Comparison of ENCODE assay signal across 7 cellular contexts in genomic region chr6:106627760-106628159, GRCh38. TPM values are rescaled to one million over a fixed set of nuclear protein-coding genes. Genes with fewer than 3 reads are reported as not detected.
DNase-seq lines count a peak whose midpoint lies in the region; ATAC-seq and TF ChIP-seq lines count a peak whose summit lies in the region.
"Not testable (repeated sequence)": the region's sequence is repeated elsewhere in the genome, so short reads cannot be mapped to it uniquely, and the experiment has no call there.

No MANE protein-coding gene starts in this region.

- intact Hi-C loops in left colon (cut with DNase I, micrococcal nuclease) = not testable (repeated sequence)

- H3K9ac ChIP-seq in trophoblast cell (ENCODE audit: low read length) = not testable (repeated sequence)

- not testable (repeated sequence) for H3K18ac ChIP-seq in trophoblast cell (ENCODE audit: low read length)

- H3K4me3 Mint-ChIP-seq in T-helper 1 cell treated with Interleukin-12 subunit alpha and Interleukin-12 subunit beta and Interleukin-4 antibody, amounts not matched to agents 30 μg/mL and 1 μg/mL, for 36 hours = not testable (repeated sequence)
- H3K4me3 Mint-ChIP-seq in activated CD8-positive, alpha-beta T cell treated with anti-CD3 and anti-CD28 coated beads, Interleukin-2, amount 10 ng/mL, durations not matched to agents 7 days and 5 days = peak overlapping the region; percentile 34
- peak overlapping the region; percentile 95 for H3K4me3 Mint-ChIP-seq in activated naive CD8-positive, alpha-beta T cell treated with anti-CD3 and anti-CD28 coated beads for 36 hours

- peak overlapping the region; percentile 81 for H3K4me2 ChIP-seq in DOHH2 (ENCODE audit: low read length)
- not testable (repeated sequence) for H3K4me2 ChIP-seq in trophoblast cell (ENCODE audit: low read length)

- H3K9me3 Mint-ChIP-seq in T-helper 1 cell treated with Interleukin-12 subunit alpha and Interleukin-12 subunit beta and Interleukin-4 antibody, amounts not matched to agents 30 μg/mL and 1 μg/mL, for 36 hours; activated CD8-positive, alpha-beta T cell treated with anti-CD3 and anti-CD28 coated beads, Interleukin-2, amount 10 ng/mL, durations not matched to agents 7 days and 5 days (ENCODE audit: insufficient read depth); activated naive CD8-positive, alpha-beta T cell treated with anti-CD3 and anti-CD28 coated beads for 36 hours: not testable (repeated sequence)

- H3K4me1 Mint-ChIP-seq in T-helper 1 cell treated with Interleukin-12 subunit alpha and Interleukin-12 subunit beta and Interleukin-4 antibody, amounts not matched to agents 30 μg/mL and 1 μg/mL, for 36 hours (ENCODE audit: low read depth) = peaks cover 13% of the 10 kb centered on the region
- peaks cover 34% of the 10 kb centered on the region for H3K4me1 Mint-ChIP-seq in activated CD8-positive, alpha-beta T cell treated with anti-CD3 and anti-CD28 coated beads, Interleukin-2, amount 10 ng/mL, durations not matched to agents 7 days and 5 days (ENCODE audit: low read depth)
- H3K4me1 Mint-ChIP-seq in activated naive CD8-positive, alpha-beta T cell treated with anti-CD3 and anti-CD28 coated beads for 36 hours = peaks cover 24% of the 10 kb centered on the region

- peaks cover 77% of the 10 kb centered on the region for H3K79me2 ChIP-seq in DOHH2 (ENCODE audit: control insufficient read depth, low read length)
- not testable (repeated sequence) for H3K79me2 ChIP-seq in trophoblast cell (ENCODE audit: control insufficient read depth, insufficient read depth, low read length, poor library complexity)

- not testable (repeated sequence) for H2AFZ ChIP-seq in trophoblast cell (ENCODE audit: insufficient read depth, low read length, poor library complexity)

- not testable (repeated sequence) for H2BK12ac ChIP-seq in trophoblast cell (ENCODE audit: low read length)

- H2AK5ac ChIP-seq in trophoblast cell (ENCODE audit: low read length) = not testable (repeated sequence)

- not testable (repeated sequence) for H3K9me3 ChIP-seq in DOHH2 (ENCODE audit: control insufficient read depth, insufficient read depth, low read length); trophoblast cell (ENCODE audit: insufficient read depth, low read depth, low read length)

- H3K27ac Mint-ChIP-seq in T-helper 1 cell treated with Interleukin-12 subunit alpha and Interleukin-12 subunit beta and Interleukin-4 antibody, amounts not matched to agents 30 μg/mL and 1 μg/mL, for 36 hours = peak overlapping the region; percentile 49
- not testable (repeated sequence) for H3K27ac Mint-ChIP-seq in activated CD8-positive, alpha-beta T cell treated with anti-CD3 and anti-CD28 coated beads, Interleukin-2, amount 10 ng/mL, durations not matched to agents 7 days and 5 days; activated naive CD8-positive, alpha-beta T cell treated with anti-CD3 and anti-CD28 coated beads for 36 hours

- peaks cover 33% of the 10 kb centered on the region for H3K36me3 ChIP-seq in DOHH2 (ENCODE audit: control insufficient read depth, low read length)
- H3K36me3 ChIP-seq in trophoblast cell (ENCODE audit: control insufficient read depth in 1 of 2, insufficient read depth in 2 of 2, low read length in 2 of 2) = not testable (repeated sequence)

- CTCF ChIA-PET in activated CD8-positive, alpha-beta T cell treated with anti-CD3 and anti-CD28 coated beads, Interleukin-2, amount 10 ng/mL, durations not matched to agents 7 days and 5 days (lab: Charles Lee) = interaction anchor here (0.7 to 1.7 kb wide), 3 partner anchors 10 to 18 kb away, joined by 3 to 11 read pairs (median 3); no protein-coding TSS in a partner anchor

- peaks cover 43% of the 10 kb centered on the region for H3K4me1 ChIP-seq in DOHH2 (ENCODE audit: control insufficient read depth, low read length)
- not testable (repeated sequence) for H3K4me1 ChIP-seq in trophoblast cell (ENCODE audit: control insufficient read depth in 1 of 2, insufficient read depth in 2 of 2, low read length in 2 of 2)

- H3K79me1 ChIP-seq in trophoblast cell (ENCODE audit: low read length) = not testable (repeated sequence)

- H3K27me3 Mint-ChIP-seq in T-helper 1 cell treated with Interleukin-12 subunit alpha and Interleukin-12 subunit beta and Interleukin-4 antibody, amounts not matched to agents 30 μg/mL and 1 μg/mL, for 36 hours (ENCODE audit: low read depth); activated CD8-positive, alpha-beta T cell treated with anti-CD3 and anti-CD28 coated beads, Interleukin-2, amount 10 ng/mL, durations not matched to agents 7 days and 5 days (ENCODE audit: low read depth); activated naive CD8-positive, alpha-beta T cell treated with anti-CD3 and anti-CD28 coated beads for 36 hours: not testable (repeated sequence)

- not testable (repeated sequence) for TF ChIP-seq CTCF in DOHH2 (IDR thresholded peaks at IDR 0.05; ENCODE audit: low read depth, low read length, poor library complexity, severe bottlenecking)

- DNase-seq in NCI-H2029 treated with DMSO at 0.1 percent for 48 hours (lab: John Stamatoyannopoulos, UW) = peak; percentile 40
- DNase-seq in activated CD8-positive, alpha-beta T cell treated with anti-CD3 and anti-CD28 coated beads, Interleukin-2, amount 10 ng/mL, durations not matched to agents 7 days and 5 days; activated naive CD8-positive, alpha-beta T cell treated with anti-CD3 and anti-CD28 coated beads for 36 hours; left colon: not testable (repeated sequence)
- DNase-seq in trophoblast cell = peak; percentile 32 to 58

- H3K36me3 Mint-ChIP-seq in T-helper 1 cell treated with Interleukin-12 subunit alpha and Interleukin-12 subunit beta and Interleukin-4 antibody, amounts not matched to agents 30 μg/mL and 1 μg/mL, for 36 hours (ENCODE audit: low read depth); activated naive CD8-positive, alpha-beta T cell treated with anti-CD3 and anti-CD28 coated beads for 36 hours: not testable (repeated sequence)
- peaks cover 12% of the 10 kb centered on the region for H3K36me3 Mint-ChIP-seq in activated CD8-positive, alpha-beta T cell treated with anti-CD3 and anti-CD28 coated beads, Interleukin-2, amount 10 ng/mL, durations not matched to agents 7 days and 5 days (ENCODE audit: low read depth)

- not testable (repeated sequence) for H4K8ac ChIP-seq in trophoblast cell (ENCODE audit: low read depth, low read length)

- H3K27me3 ChIP-seq in DOHH2 (ENCODE audit: control insufficient read depth, low read length); trophoblast cell (ENCODE audit: insufficient read depth, low read length): not testable (repeated sequence)

- POLR2A ChIA-PET in activated CD8-positive, alpha-beta T cell treated with anti-CD3 and anti-CD28 coated beads, Interleukin-2, amount 10 ng/mL, durations not matched to agents 7 days and 5 days (lab: Charles Lee) = interaction anchor here (0.7 to 0.9 kb wide), 2 partner anchors 13 to 116 kb away, joined by 3 to 5 read pairs; no protein-coding TSS in a partner anchor

- H2BK5ac ChIP-seq in trophoblast cell (ENCODE audit: low read depth, low read length, poor library complexity) = not testable (repeated sequence)

- H3K27ac ChIP-seq in DOHH2 (ENCODE audit: low read depth, low read length) = peak overlapping the region; percentile 92
- H3K27ac ChIP-seq in trophoblast cell (ENCODE audit: low read depth, low read length) = not testable (repeated sequence)

- WGBS in trophoblast cell (ENCODE audit: extremely low coverage, insufficient coverage, insufficient read length) = no CpG with 5 or more reads among the region's 16 CpGs

- H4K91ac ChIP-seq in trophoblast cell (ENCODE audit: low read depth, low read length) = not testable (repeated sequence)

- not testable (repeated sequence) for H2BK120ac ChIP-seq in trophoblast cell (ENCODE audit: insufficient read depth, low read length, poor library complexity)

- H3K9me2 ChIP-seq in DOHH2 (replicated peaks; ENCODE audit: control insufficient read depth, low read length) = not testable (repeated sequence)

- H3K4me3 ChIP-seq in DOHH2 (ENCODE audit: low read length) = peak overlapping the region; percentile 91
- not testable (repeated sequence) for H3K4me3 ChIP-seq in trophoblast cell (ENCODE audit: low read depth, low read length)

- not testable (repeated sequence) for H3K23ac ChIP-seq in trophoblast cell (ENCODE audit: low read length)

- not testable (repeated sequence) for ATAC-seq in activated CD8-positive, alpha-beta T cell treated with anti-CD3 and anti-CD28 coated beads, Interleukin-2, amount 10 ng/mL, durations not matched to agents 7 days and 5 days
- ATAC-seq in left colon = peak; percentile 8

- H3F3A ChIP-seq in DOHH2 (ENCODE audit: control insufficient read depth, insufficient read depth) = peaks cover 15% of the 10 kb centered on the region

- not testable (repeated sequence) for H3K14ac ChIP-seq in trophoblast cell (ENCODE audit: low read length)

- not testable (repeated sequence) for H4K20me1 ChIP-seq in DOHH2 (ENCODE audit: control insufficient read depth, insufficient read depth, low read depth, low read length)

- H3K4ac ChIP-seq in trophoblast cell (ENCODE audit: low read depth, low read length) = not testable (repeated sequence)

- not testable (repeated sequence) for H4K12ac ChIP-seq in trophoblast cell (ENCODE audit: low read depth, low read length)

RNA-seq across cellular contexts. Expression of gene RTN4IP1, which starts 1.5 kb away (rescaled TPM):
- total RNA-seq in activated CD8-positive, alpha-beta T cell treated with anti-CD3 and anti-CD28 coated beads, Interleukin-2, amount 10 ng/mL, durations not matched to agents 7 days and 5 days = 1 to 10 TPM; 7.4 to 8.7 TPM
- total RNA-seq in activated naive CD8-positive, alpha-beta T cell treated with anti-CD3 and anti-CD28 coated beads for 36 hours = 10 to 100 TPM; 10.9 to 11.4 TPM
- total RNA-seq in left colon = 10 to 100 TPM; 10.2 to 16.9 TPM
- polyA plus RNA-seq in trophoblast cell (2013) = 5.1 and 6.2 TPM in 2 replicates

RNA-seq across cellular contexts. Expression of gene QRSL1, which starts 1.6 kb away (rescaled TPM):
- 10 to 100 TPM; 12.3 to 14.2 TPM for total RNA-seq in activated CD8-positive, alpha-beta T cell treated with anti-CD3 and anti-CD28 coated beads, Interleukin-2, amount 10 ng/mL, durations not matched to agents 7 days and 5 days
- total RNA-seq in activated naive CD8-positive, alpha-beta T cell treated with anti-CD3 and anti-CD28 coated beads for 36 hours = 10 to 100 TPM; 20.1 to 22.2 TPM
- total RNA-seq in left colon = 10 to 100 TPM; 14.2 to 14.4 TPM
- 5.6 and 5.8 TPM in 2 replicates for polyA plus RNA-seq in trophoblast cell (2013)
